15 cellular contexts compared by ENCODE assay signal in the genomic region with DNA sequence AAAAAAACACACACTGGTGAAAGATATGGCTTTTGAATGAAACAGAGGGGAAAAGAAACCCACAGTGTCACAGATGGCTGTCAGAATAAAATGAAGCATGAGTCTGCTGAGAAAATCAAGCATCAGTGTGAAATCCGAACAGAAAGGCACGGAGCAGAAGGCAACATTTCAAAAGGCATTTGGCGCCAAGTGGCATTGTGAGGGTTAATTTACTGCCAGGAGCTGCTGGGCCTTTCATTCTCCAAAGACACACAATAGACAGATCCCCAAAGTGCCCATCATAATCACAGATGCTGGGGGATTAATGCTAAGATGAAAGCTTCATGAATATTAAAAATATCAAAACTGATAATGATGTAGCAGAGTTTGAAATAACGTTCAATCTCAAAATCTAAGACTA.
"Had no signal": no experiment of that assay in that cellular context is flagged by ENCODE, and none has a peak within 500 bp of the region (broad histone marks: within the 10 kb centered on the region; RNA-seq: fewer than 3 reads in every experiment).

No MANE protein-coding gene starts in this region.

- H3K9me3 ChIP-seq: heart left ventricle, pancreas had no signal

- H3K27me3 ChIP-seq: heart left ventricle, pancreas, upper lobe of left lung had no signal

- DNase-seq: activated CD4-positive, alpha-beta memory T cell treated with anti-CD3 and anti-CD28 coated beads for 36 hours; activated CD8-positive, alpha-beta memory T cell treated with anti-CD3 and anti-CD28 coated beads, Interleukin-2, amount 50 U/mL, for 48 hours; activated naive CD8-positive, alpha-beta T cell treated with anti-CD3 and anti-CD28 coated beads, Interleukin-2, amount 10 ng/mL, durations not matched to agents 7 days and 5 days; anterior cingulate cortex; foreskin melanocyte; heart left ventricle; mammary epithelial cell; natural killer cell; pancreas; stimulated activated CD4-positive, alpha-beta T cell treated with anti-CD3 and anti-CD28 coated beads, Interleukin-4, amount 100 ng/mL, for 1 hour; stimulated activated CD8-positive, alpha-beta memory T cell treated with anti-CD3 and anti-CD28 coated beads, Interleukin-4, amount 100 ng/mL, for 48 hours; stimulated activated naive CD8-positive, alpha-beta T cell treated with anti-CD3 and anti-CD28 coated beads, Interleukin-15, Interleukin-2, amounts not matched to agents 100 U/mL and 50 U/mL, for 24 hours; T1000; upper lobe of left lung had no signal

- H3K4me3 ChIP-seq: heart left ventricle, pancreas, upper lobe of left lung had no signal

- H3K36me3 ChIP-seq: heart left ventricle, pancreas, upper lobe of left lung had no signal

- H3K27ac ChIP-seq: heart left ventricle, pancreas, upper lobe of left lung had no signal

- ATAC-seq: heart left ventricle; left lobe of liver; natural killer cell; pancreas; stimulated activated naive CD8-positive, alpha-beta T cell treated with anti-CD3 and anti-CD28 coated beads, Interleukin-15, Interleukin-2, amounts not matched to agents 100 U/mL and 50 U/mL, for 24 hours had no signal

- H3K4me1 ChIP-seq: heart left ventricle, pancreas, upper lobe of left lung had no signal
